ENCODE assay signal across 2 cellular contexts in the genomic region with DNA sequence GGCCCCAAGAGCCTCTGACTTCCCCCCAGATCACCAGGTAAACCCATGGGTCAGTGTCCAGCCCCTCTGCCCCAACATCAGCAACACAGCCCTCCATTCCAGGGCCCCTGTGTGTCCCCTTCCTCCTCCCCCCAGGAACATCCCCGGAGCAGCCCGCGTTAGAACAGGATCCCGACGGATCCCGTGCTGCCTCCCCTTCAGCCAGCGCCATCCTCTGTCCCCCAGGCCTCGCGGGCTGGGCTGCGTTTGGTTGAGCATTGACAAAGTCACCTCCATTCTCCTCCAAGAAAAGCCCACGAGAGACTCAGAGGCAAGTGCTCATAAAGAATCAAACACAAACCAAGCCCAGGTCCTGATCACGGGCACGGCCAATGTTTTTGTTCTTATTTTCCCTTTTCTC.
A peak's percentile ranks its signal among the peaks of the same experiment; 100 is the strongest.
TF ChIP-seq lines count a peak whose summit lies in the region.

No MANE protein-coding gene starts in this region.

TF ChIP-seq in HepG2, 621 proteins besides CTCF, POLR2A, EP300 and RAD21 (continued from another document):
- TF ChIP-seq ZBTB33 (CRISPR knock-in tag; IDR thresholded peaks at IDR 0.05) = peak; percentile 62; the same call in 1 of the 2 replicates
- TF ChIP-seq HNRNPL (IDR thresholded peaks at IDR 0.05; ENCODE audit: low read depth, low read length) = 0 out of 2 replicates have a peak, but pooled peaks have one; percentile 6
- no peak for TF ChIP-seq ZNF629 (CRISPR knock-in tag; conservative IDR thresholded peaks at IDR 0.05)
- TF ChIP-seq ELF4 (CRISPR knock-in tag; IDR thresholded peaks at IDR 0.05; ENCODE audit: borderline replicate concordance) = no peak
TF ChIP-seq in HepG2: peak in this region for 2.

TF ChIP-seq in WTC11, 78 proteins besides CTCF, POLR2A, EP300 and RAD21 (continued from another document):
- TF ChIP-seq, protein P1, sequence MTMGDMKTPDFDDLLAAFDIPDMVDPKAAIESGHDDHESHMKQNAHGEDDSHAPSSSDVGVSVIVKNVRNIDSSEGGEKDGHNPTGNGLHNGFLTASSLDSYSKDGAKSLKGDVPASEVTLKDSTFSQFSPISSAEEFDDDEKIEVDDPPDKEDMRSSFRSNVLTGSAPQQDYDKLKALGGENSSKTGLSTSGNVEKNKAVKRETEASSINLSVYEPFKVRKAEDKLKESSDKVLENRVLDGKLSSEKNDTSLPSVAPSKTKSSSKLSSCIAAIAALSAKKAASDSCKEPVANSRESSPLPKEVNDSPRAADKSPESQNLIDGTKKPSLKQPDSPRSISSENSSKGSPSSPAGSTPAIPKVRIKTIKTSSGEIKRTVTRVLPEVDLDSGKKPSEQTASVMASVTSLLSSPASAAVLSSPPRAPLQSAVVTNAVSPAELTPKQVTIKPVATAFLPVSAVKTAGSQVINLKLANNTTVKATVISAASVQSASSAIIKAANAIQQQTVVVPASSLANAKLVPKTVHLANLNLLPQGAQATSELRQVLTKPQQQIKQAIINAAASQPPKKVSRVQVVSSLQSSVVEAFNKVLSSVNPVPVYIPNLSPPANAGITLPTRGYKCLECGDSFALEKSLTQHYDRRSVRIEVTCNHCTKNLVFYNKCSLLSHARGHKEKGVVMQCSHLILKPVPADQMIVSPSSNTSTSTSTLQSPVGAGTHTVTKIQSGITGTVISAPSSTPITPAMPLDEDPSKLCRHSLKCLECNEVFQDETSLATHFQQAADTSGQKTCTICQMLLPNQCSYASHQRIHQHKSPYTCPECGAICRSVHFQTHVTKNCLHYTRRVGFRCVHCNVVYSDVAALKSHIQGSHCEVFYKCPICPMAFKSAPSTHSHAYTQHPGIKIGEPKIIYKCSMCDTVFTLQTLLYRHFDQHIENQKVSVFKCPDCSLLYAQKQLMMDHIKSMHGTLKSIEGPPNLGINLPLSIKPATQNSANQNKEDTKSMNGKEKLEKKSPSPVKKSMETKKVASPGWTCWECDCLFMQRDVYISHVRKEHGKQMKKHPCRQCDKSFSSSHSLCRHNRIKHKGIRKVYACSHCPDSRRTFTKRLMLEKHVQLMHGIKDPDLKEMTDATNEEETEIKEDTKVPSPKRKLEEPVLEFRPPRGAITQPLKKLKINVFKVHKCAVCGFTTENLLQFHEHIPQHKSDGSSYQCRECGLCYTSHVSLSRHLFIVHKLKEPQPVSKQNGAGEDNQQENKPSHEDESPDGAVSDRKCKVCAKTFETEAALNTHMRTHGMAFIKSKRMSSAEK (CRISPR knock-in tag; IDR thresholded peaks at IDR 0.05; ENCODE audit: borderline replicate concordance) = no peak
- no peak for TF ChIP-seq ATF3 (CRISPR knock-in tag; conservative IDR thresholded peaks at IDR 0.05)
- TF ChIP-seq ATF2 (CRISPR knock-in tag; IDR thresholded peaks at IDR 0.05; ENCODE audit: borderline replicate concordance, low read depth) = no peak
- no peak for TF ChIP-seq FOXJ3 (CRISPR knock-in tag; IDR thresholded peaks at IDR 0.05; ENCODE audit: borderline replicate concordance)
- TF ChIP-seq FOXK1 (CRISPR knock-in tag; IDR thresholded peaks at IDR 0.05) = no peak
- TF ChIP-seq JAZF1 (CRISPR knock-in tag; IDR thresholded peaks at IDR 0.05) = no peak
- no peak for TF ChIP-seq ZNF317 (CRISPR knock-in tag; IDR thresholded peaks at IDR 0.05; ENCODE audit: borderline replicate concordance, low read depth)
- no peak for TF ChIP-seq ZNF396 (CRISPR knock-in tag; IDR thresholded peaks at IDR 0.05; ENCODE audit: borderline replicate concordance)
- no peak for TF ChIP-seq SMAD3 (CRISPR knock-in tag; IDR thresholded peaks at IDR 0.05; ENCODE audit: borderline replicate concordance)
- no peak for TF ChIP-seq GABPB1 (CRISPR knock-in tag; IDR thresholded peaks at IDR 0.05)
- TF ChIP-seq NFE2L1 (CRISPR knock-in tag; IDR thresholded peaks at IDR 0.05) = no peak
- no peak for TF ChIP-seq KAT7 (CRISPR knock-in tag; IDR thresholded peaks at IDR 0.05; ENCODE audit: borderline replicate concordance)
- TF ChIP-seq IRF1 (CRISPR knock-in tag; IDR thresholded peaks at IDR 0.05) = no peak
- no peak for TF ChIP-seq ESRRA (CRISPR knock-in tag; IDR thresholded peaks at IDR 0.05; ENCODE audit: borderline replicate concordance)
- TF ChIP-seq FOXP1 (CRISPR knock-in tag; IDR thresholded peaks at IDR 0.05; ENCODE audit: borderline replicate concordance) = no peak
